ENCODE assay signal across 8 cellular contexts in genomic region chr12:119989619-119990381, GRCh38.
DNase-seq lines count a peak whose midpoint lies in the region; ATAC-seq and TF ChIP-seq lines count a peak whose summit lies in the region.

No MANE protein-coding gene starts in this region.

- no peaks in the 10 kb centered on the region for H3K9me3 ChIP-seq in MM.1S (replicated peaks; ENCODE audit: insufficient read depth, low read length)

- no peak overlapping the region for H3K27ac Mint-ChIP-seq in dendritic cell treated with granulocyte-macrophage colony-stimulating factor and Interleukin-4, amounts not matched to agents 40 ng/mL and 50 ng/mL, for 4 days

- H3K36me3 Mint-ChIP-seq in dendritic cell treated with granulocyte-macrophage colony-stimulating factor and Interleukin-4, amounts not matched to agents 40 ng/mL and 50 ng/mL, for 4 days (ENCODE audit: low read depth), result no peaks in the 10 kb centered on the region

- H3K4me1 ChIP-seq in MM.1S (ENCODE audit: low read length), result peaks cover 7% of the 10 kb centered on the region; the same call in 1 of the 2 replicates

- H3K27me3 ChIP-seq in GM06990 (replicated peaks; ENCODE audit: control insufficient read depth, insufficient read depth, low read length), result no peaks in the 10 kb centered on the region; the same call in 1 of the 2 replicates
- H3K27me3 ChIP-seq in MM.1S (replicated peaks; ENCODE audit: insufficient read depth, low read length), result no peaks in the 10 kb centered on the region

- H3K27ac ChIP-seq in MM.1S (ENCODE audit: low read length), result peak overlapping the region; percentile 21; the same call in 1 of the 2 replicates

- H3K4me3 Mint-ChIP-seq in dendritic cell treated with granulocyte-macrophage colony-stimulating factor and Interleukin-4, amounts not matched to agents 40 ng/mL and 50 ng/mL, for 4 days, result peak overlapping the region; percentile 69

- ATAC-seq in HG03469 (IDR thresholded peaks at IDR 0.05; ENCODE audit: unreplicated experiment), result no peak

- H3K9me3 Mint-ChIP-seq in dendritic cell treated with granulocyte-macrophage colony-stimulating factor and Interleukin-4, amounts not matched to agents 40 ng/mL and 50 ng/mL, for 4 days, result no peaks in the 10 kb centered on the region

- no peaks in the 10 kb centered on the region for H3K36me3 ChIP-seq in GM06990 (ENCODE audit: control insufficient read depth, insufficient read depth, low read length)
- H3K36me3 ChIP-seq in MM.1S (replicated peaks; ENCODE audit: insufficient read depth, low read length), result no peaks in the 10 kb centered on the region

- H3K9me2 ChIP-seq in MM.1S (replicated peaks; ENCODE audit: insufficient read depth, low read length), result no peaks in the 10 kb centered on the region

- peaks cover 6% of the 10 kb centered on the region for H3K4me1 Mint-ChIP-seq in dendritic cell treated with granulocyte-macrophage colony-stimulating factor and Interleukin-4, amounts not matched to agents 40 ng/mL and 50 ng/mL, for 4 days (ENCODE audit: low read depth)

- H4K20me1 ChIP-seq in MM.1S (ENCODE audit: insufficient read depth, low read length), result no peaks in the 10 kb centered on the region

- no peak overlapping the region for H3K9ac ChIP-seq in MM.1S (ENCODE audit: low read length)

- H3K27me3 Mint-ChIP-seq in dendritic cell treated with granulocyte-macrophage colony-stimulating factor and Interleukin-4, amounts not matched to agents 40 ng/mL and 50 ng/mL, for 4 days, result peaks cover 74% of the 10 kb centered on the region

- intact Hi-C loops in dendritic cell treated with granulocyte-macrophage colony-stimulating factor and Interleukin-4, amounts not matched to agents 40 ng/mL and 50 ng/mL, for 4 days (cut with micrococcal nuclease), result no loop called here

- peak overlapping the region; percentile 68 for H3K4me2 ChIP-seq in MM.1S (ENCODE audit: low read depth, low read length)

- TF ChIP-seq CTCF in GM06990 (IDR thresholded peaks at IDR 0.05; ENCODE audit: insufficient read depth, low read length, poor library complexity, severe bottlenecking) (no peak), MM.1S (IDR thresholded peaks at IDR 0.05; ENCODE audit: low read length) (no peak)

- H3K4me3 ChIP-seq in GM06990 (replicated peaks; ENCODE audit: low read depth, low read length) (peak overlapping the region; percentile 75), MM.1S (ENCODE audit: low read length) (peak overlapping the region; percentile 59)

- no peaks in the 10 kb centered on the region for H3K79me2 ChIP-seq in MM.1S (ENCODE audit: low read length)

- H2AFZ ChIP-seq in MM.1S (ENCODE audit: low read length), result no peak overlapping the region

- no peaks in the 10 kb centered on the region for H3F3A ChIP-seq in MM.1S (ENCODE audit: insufficient read depth, low read length)

- peak; percentile 78 for DNase-seq in GM06990 (ENCODE audit: extremely low read depth, insufficient read length)
- peak; percentile 44 for DNase-seq in GOT3 (lab: John Stamatoyannopoulos, UW)
- peak; percentile 61 for DNase-seq in MM.1S
- peak; percentile 81 for DNase-seq in activated CD4-positive, alpha-beta T cell treated with anti-CD3 and anti-CD28 coated beads for 48 hours
- peak; percentile 95 for DNase-seq in left kidney (ENCODE audit: low read depth, low spot score)
- peak; percentile 68 for DNase-seq in stimulated activated CD4-positive, alpha-beta T cell treated with anti-CD3 and anti-CD28 coated beads, Interleukin-1b, Interleukin-23, amount 100 ng/mL, for 48 hours

Comparison
In these comparisons a context has a peak if more than half of its experiments do, and no peak if none do; other contexts are left out.
1. DNase-seq: peak in every context shown above with its lines; median percentile 95 in left kidney; 81 in activated CD4-positive, alpha-beta T cell treated with anti-CD3 and anti-CD28 coated beads for 48 hours; 78 in GM06990; 68 in stimulated activated CD4-positive, alpha-beta T cell treated with anti-CD3 and anti-CD28 coated beads, Interleukin-1b, Interleukin-23, amount 100 ng/mL, for 48 hours; 61 in MM.1S; 44 in GOT3.